Comparison of ENCODE assay signal across 3 cellular contexts in the genomic region with DNA sequence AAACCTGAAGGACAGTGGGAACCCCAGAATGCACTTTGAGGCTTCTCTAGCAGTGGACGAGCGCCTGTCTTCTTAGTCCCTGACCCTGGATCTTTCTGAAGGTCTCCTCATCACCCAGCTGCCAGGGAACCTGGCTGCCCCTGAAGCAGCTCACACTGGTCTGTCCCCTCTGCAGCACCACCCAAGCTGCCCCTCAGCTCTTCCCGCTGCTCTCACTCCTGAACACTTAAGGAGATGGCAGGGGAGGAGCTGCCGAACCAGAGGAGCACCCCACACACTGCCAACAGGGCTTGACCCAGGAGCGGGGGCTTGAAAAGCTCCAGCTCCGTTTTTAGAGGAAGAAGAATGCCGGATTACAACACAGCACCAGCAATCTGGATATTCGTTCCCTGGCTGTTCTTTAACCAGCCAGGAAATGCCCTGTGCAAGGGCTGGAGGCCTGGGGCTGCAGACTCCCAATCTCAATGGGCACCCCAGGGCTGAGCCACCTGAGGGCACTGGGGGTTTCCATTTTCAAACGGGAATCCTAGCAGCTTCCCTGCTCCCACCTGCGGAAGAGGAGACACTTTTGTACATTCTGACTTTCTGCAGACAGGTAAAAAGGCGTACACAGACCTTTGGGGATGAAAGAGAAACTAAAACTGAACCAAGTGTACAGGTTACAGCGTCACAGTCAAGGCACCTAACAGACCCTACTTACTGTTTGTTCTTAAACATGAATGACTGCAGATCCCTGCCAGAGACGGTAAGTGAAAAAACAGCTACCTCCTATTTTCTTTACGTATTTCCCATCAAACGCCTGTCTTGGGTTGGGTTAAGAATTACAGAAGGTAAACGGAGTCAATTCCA.
TF ChIP-seq lines count a peak whose summit lies in the region.

No MANE protein-coding gene starts in this region.

TF ChIP-seq in WTC11, 78 proteins besides CTCF, POLR2A, EP300 and RAD21 (continued from another document):
- TF ChIP-seq, protein P1, sequence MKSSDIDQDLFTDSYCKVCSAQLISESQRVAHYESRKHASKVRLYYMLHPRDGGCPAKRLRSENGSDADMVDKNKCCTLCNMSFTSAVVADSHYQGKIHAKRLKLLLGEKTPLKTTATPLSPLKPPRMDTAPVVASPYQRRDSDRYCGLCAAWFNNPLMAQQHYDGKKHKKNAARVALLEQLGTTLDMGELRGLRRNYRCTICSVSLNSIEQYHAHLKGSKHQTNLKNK (CRISPR knock-in tag; IDR thresholded peaks at IDR 0.05): no peak
- TF ChIP-seq PRRX2 (CRISPR knock-in tag; IDR thresholded peaks at IDR 0.05): no peak
- no peak for TF ChIP-seq TEAD4 (CRISPR knock-in tag; IDR thresholded peaks at IDR 0.05)
- no peak for TF ChIP-seq JUN (CRISPR knock-in tag; IDR thresholded peaks at IDR 0.05)
- TF ChIP-seq, protein P2, sequence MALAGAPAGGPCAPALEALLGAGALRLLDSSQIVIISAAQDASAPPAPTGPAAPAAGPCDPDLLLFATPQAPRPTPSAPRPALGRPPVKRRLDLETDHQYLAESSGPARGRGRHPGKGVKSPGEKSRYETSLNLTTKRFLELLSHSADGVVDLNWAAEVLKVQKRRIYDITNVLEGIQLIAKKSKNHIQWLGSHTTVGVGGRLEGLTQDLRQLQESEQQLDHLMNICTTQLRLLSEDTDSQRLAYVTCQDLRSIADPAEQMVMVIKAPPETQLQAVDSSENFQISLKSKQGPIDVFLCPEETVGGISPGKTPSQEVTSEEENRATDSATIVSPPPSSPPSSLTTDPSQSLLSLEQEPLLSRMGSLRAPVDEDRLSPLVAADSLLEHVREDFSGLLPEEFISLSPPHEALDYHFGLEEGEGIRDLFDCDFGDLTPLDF (CRISPR knock-in tag; IDR thresholded peaks at IDR 0.05): no peak
- TF ChIP-seq, protein P3, sequence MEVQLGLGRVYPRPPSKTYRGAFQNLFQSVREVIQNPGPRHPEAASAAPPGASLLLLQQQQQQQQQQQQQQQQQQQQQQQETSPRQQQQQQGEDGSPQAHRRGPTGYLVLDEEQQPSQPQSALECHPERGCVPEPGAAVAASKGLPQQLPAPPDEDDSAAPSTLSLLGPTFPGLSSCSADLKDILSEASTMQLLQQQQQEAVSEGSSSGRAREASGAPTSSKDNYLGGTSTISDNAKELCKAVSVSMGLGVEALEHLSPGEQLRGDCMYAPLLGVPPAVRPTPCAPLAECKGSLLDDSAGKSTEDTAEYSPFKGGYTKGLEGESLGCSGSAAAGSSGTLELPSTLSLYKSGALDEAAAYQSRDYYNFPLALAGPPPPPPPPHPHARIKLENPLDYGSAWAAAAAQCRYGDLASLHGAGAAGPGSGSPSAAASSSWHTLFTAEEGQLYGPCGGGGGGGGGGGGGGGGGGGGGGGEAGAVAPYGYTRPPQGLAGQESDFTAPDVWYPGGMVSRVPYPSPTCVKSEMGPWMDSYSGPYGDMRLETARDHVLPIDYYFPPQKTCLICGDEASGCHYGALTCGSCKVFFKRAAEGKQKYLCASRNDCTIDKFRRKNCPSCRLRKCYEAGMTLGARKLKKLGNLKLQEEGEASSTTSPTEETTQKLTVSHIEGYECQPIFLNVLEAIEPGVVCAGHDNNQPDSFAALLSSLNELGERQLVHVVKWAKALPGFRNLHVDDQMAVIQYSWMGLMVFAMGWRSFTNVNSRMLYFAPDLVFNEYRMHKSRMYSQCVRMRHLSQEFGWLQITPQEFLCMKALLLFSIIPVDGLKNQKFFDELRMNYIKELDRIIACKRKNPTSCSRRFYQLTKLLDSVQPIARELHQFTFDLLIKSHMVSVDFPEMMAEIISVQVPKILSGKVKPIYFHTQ (CRISPR knock-in tag; IDR thresholded peaks at IDR 0.05): no peak
TF ChIP-seq in WTC11: peak in this region for 0.

TF ChIP-seq in HepG2, 621 proteins besides CTCF, POLR2A, EP300 and RAD21 (continues in another document):
- no peak for TF ChIP-seq ZNF841 (CRISPR knock-in tag; IDR thresholded peaks at IDR 0.05; ENCODE audit: borderline replicate concordance)
- no peak for TF ChIP-seq NFYB (CRISPR knock-in tag; IDR thresholded peaks at IDR 0.05)
- TF ChIP-seq NFE2L1 (CRISPR knock-in tag; IDR thresholded peaks at IDR 0.05; ENCODE audit: borderline replicate concordance): no peak
- TF ChIP-seq ZNF605 (CRISPR knock-in tag; IDR thresholded peaks at IDR 0.05): 0 out of 2 replicates have a peak, but pooled peaks have one; percentile 27
- TF ChIP-seq STAT5B (CRISPR knock-in tag; IDR thresholded peaks at IDR 0.05): no peak
- no peak for TF ChIP-seq HMG20A (CRISPR knock-in tag; IDR thresholded peaks at IDR 0.05; ENCODE audit: borderline replicate concordance)
- TF ChIP-seq FOXJ3 (CRISPR knock-in tag; IDR thresholded peaks at IDR 0.05; ENCODE audit: borderline replicate concordance): no peak
- peak; percentile 21; the same call in 1 of the 2 replicates for TF ChIP-seq CEBPG (CRISPR knock-in tag; IDR thresholded peaks at IDR 0.05)
- no peak for TF ChIP-seq NFKBIZ (CRISPR knock-in tag; IDR thresholded peaks at IDR 0.05)
- no peak for TF ChIP-seq TBX3 (IDR thresholded peaks at IDR 0.05; ENCODE audit: borderline replicate concordance)
- no peak for TF ChIP-seq FOXO1 (CRISPR knock-in tag; IDR thresholded peaks at IDR 0.05)
- TF ChIP-seq, protein P4, sequence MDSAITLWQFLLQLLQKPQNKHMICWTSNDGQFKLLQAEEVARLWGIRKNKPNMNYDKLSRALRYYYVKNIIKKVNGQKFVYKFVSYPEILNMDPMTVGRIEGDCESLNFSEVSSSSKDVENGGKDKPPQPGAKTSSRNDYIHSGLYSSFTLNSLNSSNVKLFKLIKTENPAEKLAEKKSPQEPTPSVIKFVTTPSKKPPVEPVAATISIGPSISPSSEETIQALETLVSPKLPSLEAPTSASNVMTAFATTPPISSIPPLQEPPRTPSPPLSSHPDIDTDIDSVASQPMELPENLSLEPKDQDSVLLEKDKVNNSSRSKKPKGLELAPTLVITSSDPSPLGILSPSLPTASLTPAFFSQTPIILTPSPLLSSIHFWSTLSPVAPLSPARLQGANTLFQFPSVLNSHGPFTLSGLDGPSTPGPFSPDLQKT (CRISPR knock-in tag; IDR thresholded peaks at IDR 0.05; ENCODE audit: borderline replicate concordance): no peak
- no peak for TF ChIP-seq CBX5 (CRISPR knock-in tag; IDR thresholded peaks at IDR 0.05; ENCODE audit: borderline replicate concordance)
- TF ChIP-seq CBX1 (IDR thresholded peaks at IDR 0.05; ENCODE audit: low read depth): no peak
- no peak for TF ChIP-seq RFXANK (CRISPR knock-in tag; IDR thresholded peaks at IDR 0.05)
- TF ChIP-seq, protein P5, sequence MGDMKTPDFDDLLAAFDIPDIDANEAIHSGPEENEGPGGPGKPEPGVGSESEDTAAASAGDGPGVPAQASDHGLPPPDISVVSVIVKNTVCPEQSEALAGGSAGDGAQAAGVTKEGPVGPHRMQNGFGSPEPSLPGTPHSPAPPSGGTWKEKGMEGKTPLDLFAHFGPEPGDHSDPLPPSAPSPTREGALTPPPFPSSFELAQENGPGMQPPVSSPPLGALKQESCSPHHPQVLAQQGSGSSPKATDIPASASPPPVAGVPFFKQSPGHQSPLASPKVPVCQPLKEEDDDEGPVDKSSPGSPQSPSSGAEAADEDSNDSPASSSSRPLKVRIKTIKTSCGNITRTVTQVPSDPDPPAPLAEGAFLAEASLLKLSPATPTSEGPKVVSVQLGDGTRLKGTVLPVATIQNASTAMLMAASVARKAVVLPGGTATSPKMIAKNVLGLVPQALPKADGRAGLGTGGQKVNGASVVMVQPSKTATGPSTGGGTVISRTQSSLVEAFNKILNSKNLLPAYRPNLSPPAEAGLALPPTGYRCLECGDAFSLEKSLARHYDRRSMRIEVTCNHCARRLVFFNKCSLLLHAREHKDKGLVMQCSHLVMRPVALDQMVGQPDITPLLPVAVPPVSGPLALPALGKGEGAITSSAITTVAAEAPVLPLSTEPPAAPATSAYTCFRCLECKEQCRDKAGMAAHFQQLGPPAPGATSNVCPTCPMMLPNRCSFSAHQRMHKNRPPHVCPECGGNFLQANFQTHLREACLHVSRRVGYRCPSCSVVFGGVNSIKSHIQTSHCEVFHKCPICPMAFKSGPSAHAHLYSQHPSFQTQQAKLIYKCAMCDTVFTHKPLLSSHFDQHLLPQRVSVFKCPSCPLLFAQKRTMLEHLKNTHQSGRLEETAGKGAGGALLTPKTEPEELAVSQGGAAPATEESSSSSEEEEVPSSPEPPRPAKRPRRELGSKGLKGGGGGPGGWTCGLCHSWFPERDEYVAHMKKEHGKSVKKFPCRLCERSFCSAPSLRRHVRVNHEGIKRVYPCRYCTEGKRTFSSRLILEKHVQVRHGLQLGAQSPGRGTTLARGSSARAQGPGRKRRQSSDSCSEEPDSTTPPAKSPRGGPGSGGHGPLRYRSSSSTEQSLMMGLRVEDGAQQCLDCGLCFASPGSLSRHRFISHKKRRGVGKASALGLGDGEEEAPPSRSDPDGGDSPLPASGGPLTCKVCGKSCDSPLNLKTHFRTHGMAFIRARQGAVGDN (CRISPR knock-in tag; IDR thresholded peaks at IDR 0.05): 0 out of 2 replicates have a peak, but pooled peaks have one; percentile 13
- TF ChIP-seq ZKSCAN8 (CRISPR knock-in tag; IDR thresholded peaks at IDR 0.05; ENCODE audit: borderline replicate concordance): no peak
- no peak for TF ChIP-seq LCORL (IDR thresholded peaks at IDR 0.05)
- TF ChIP-seq LCORL (CRISPR knock-in tag; IDR thresholded peaks at IDR 0.05): peak; percentile 31; the same call in 1 of the 2 replicates

TF ChIP-seq in GM12891, 5 proteins besides CTCF, POLR2A, EP300 and RAD21 (continued from another document):
- TF ChIP-seq POU2F2 (IDR thresholded peaks at IDR 0.05; ENCODE audit: low read depth, low read length): no peak
- TF ChIP-seq POLR2AphosphoS5 (IDR thresholded peaks at IDR 0.05; ENCODE audit: low read depth, low read length): no peak
- no peak for TF ChIP-seq TAF1 (IDR thresholded peaks at IDR 0.05; ENCODE audit: low read depth, low read length)
- TF ChIP-seq SPI1 (IDR thresholded peaks at IDR 0.05; ENCODE audit: low read depth, low read length): no peak
